1 cellular context compared by ENCODE assay signal in genomic region chr17:78528541-78528940, GRCh38.
TF ChIP-seq lines count a peak whose summit lies in the region.

No MANE protein-coding gene starts in this region.

TF ChIP-seq in K562, 482 proteins besides CTCF, POLR2A, EP300 and RAD21 (continued from another document):
- TF ChIP-seq SRSF9 (IDR thresholded peaks at IDR 0.05; ENCODE audit: borderline replicate concordance, low read depth, low read length): no peak
- no peak for TF ChIP-seq MAFK (IDR thresholded peaks at IDR 0.05; ENCODE audit: low read length)
- no peak for TF ChIP-seq PRPF4 (IDR thresholded peaks at IDR 0.05; ENCODE audit: insufficient read depth, low read depth, low read length, poor library complexity, severe bottlenecking)
